Comparison of ENCODE assay signal across 1 cellular context in the genomic region with DNA sequence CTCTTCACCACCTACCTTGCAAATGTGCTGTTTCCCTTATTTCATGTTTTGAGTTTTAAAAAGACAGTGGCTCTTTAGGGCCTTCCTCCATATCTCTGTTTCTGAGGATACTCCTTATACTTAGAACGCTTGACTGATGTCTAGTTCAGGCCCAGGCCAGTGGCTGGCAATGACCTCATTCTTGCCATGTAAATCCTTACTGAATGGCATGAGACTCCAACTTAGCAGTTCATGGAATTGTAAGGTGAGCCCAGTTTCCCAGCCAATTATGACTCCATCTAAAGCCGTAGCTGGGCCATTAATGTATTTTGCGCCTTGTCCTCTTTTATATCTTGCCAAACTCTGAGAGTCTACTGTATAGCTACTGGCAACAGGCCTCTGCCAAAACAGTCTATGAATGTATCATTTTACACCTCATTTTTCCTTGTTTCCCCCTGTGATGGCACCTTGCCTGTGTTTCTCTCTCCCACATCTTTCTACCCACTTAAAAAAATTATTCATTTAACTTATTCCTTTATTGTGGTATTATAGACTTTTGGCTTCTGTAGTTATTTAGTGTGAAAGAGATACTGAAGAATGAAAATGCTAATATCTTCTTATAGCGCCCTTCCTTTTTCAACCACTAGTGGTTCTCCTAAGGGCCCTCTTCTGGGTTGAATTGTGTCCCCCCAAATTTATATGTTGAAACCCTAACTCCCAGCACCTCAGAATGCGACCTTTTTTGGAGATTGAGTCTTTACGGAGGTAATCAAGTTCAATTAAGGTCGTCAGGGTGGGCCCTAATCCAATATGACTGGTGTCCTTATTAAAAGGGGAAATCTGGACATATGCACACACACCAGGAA.
TF ChIP-seq lines count a peak whose summit lies in the region.

No MANE protein-coding gene starts in this region.

TF ChIP-seq in GM23338, 12 proteins besides CTCF, POLR2A, EP300 and RAD21:
- TF ChIP-seq, protein P1, sequence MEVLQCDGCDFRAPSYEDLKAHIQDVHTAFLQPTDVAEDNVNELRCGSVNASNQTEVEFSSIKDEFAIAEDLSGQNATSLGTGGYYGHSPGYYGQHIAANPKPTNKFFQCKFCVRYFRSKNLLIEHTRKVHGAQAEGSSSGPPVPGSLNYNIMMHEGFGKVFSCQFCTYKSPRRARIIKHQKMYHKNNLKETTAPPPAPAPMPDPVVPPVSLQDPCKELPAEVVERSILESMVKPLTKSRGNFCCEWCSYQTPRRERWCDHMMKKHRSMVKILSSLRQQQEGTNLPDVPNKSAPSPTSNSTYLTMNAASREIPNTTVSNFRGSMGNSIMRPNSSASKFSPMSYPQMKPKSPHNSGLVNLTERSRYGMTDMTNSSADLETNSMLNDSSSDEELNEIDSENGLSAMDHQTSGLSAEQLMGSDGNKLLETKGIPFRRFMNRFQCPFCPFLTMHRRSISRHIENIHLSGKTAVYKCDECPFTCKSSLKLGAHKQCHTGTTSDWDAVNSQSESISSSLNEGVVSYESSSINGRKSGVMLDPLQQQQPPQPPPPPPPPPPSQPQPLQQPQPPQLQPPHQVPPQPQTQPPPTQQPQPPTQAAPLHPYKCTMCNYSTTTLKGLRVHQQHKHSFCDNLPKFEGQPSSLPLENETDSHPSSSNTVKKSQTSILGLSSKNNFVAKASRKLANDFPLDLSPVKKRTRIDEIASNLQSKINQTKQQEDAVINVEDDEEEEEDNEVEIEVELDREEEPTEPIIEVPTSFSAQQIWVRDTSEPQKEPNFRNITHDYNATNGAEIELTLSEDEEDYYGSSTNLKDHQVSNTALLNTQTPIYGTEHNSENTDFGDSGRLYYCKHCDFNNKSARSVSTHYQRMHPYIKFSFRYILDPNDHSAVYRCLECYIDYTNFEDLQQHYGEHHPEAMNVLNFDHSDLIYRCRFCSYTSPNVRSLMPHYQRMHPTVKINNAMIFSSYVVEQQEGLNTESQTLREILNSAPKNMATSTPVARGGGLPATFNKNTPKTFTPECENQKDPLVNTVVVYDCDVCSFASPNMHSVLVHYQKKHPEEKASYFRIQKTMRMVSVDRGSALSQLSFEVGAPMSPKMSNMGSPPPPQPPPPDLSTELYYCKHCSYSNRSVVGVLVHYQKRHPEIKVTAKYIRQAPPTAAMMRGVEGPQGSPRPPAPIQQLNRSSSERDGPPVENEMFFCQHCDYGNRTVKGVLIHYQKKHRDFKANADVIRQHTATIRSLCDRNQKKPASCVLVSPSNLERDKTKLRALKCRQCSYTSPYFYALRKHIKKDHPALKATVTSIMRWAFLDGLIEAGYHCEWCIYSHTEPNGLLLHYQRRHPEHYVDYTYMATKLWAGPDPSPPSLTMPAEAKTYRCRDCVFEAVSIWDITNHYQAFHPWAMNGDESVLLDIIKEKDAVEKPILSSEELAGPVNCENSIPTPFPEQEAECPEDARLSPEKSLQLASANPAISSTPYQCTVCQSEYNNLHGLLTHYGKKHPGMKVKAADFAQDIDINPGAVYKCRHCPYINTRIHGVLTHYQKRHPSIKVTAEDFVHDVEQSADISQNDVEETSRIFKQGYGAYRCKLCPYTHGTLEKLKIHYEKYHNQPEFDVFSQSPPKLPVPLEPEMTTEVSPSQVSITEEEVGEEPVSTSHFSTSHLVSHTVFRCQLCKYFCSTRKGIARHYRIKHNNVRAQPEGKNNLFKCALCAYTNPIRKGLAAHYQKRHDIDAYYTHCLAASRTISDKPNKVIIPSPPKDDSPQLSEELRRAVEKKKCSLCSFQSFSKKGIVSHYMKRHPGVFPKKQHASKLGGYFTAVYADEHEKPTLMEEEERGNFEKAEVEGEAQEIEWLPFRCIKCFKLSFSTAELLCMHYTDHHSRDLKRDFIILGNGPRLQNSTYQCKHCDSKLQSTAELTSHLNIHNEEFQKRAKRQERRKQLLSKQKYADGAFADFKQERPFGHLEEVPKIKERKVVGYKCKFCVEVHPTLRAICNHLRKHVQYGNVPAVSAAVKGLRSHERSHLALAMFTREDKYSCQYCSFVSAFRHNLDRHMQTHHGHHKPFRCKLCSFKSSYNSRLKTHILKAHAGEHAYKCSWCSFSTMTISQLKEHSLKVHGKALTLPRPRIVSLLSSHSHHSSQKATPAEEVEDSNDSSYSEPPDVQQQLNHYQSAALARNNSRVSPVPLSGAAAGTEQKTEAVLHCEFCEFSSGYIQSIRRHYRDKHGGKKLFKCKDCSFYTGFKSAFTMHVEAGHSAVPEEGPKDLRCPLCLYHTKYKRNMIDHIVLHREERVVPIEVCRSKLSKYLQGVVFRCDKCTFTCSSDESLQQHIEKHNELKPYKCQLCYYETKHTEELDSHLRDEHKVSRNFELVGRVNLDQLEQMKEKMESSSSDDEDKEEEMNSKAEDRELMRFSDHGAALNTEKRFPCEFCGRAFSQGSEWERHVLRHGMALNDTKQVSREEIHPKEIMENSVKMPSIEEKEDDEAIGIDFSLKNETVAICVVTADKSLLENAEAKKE (CRISPR knock-in tag; IDR thresholded peaks at IDR 0.05): no peak
- TF ChIP-seq STAT1 (IDR thresholded peaks at IDR 0.05; ENCODE audit: unreplicated experiment) (no peak), ZNF114 (CRISPR knock-in tag; IDR thresholded peaks at IDR 0.05) (no peak), NANOG (IDR thresholded peaks at IDR 0.05; ENCODE audit: borderline replicate concordance) (no peak), CREB1 (CRISPR knock-in tag; IDR thresholded peaks at IDR 0.05; ENCODE audit: low read depth) (no peak), EZH2phosphoT487 (IDR thresholded peaks at IDR 0.05; ENCODE audit: unreplicated experiment) (no peak), POLR2AphosphoS5 (IDR thresholded peaks at IDR 0.05; ENCODE audit: low read depth) (no peak), JUNB (IDR thresholded peaks at IDR 0.05; ENCODE audit: unreplicated experiment) (no peak), ZNF331 (CRISPR knock-in tag; IDR thresholded peaks at IDR 0.05; ENCODE audit: low read depth) (no peak), EZH2 (IDR thresholded peaks at IDR 0.05; ENCODE audit: low read depth, unreplicated experiment) (no peak)
- TF ChIP-seq, protein P2, sequence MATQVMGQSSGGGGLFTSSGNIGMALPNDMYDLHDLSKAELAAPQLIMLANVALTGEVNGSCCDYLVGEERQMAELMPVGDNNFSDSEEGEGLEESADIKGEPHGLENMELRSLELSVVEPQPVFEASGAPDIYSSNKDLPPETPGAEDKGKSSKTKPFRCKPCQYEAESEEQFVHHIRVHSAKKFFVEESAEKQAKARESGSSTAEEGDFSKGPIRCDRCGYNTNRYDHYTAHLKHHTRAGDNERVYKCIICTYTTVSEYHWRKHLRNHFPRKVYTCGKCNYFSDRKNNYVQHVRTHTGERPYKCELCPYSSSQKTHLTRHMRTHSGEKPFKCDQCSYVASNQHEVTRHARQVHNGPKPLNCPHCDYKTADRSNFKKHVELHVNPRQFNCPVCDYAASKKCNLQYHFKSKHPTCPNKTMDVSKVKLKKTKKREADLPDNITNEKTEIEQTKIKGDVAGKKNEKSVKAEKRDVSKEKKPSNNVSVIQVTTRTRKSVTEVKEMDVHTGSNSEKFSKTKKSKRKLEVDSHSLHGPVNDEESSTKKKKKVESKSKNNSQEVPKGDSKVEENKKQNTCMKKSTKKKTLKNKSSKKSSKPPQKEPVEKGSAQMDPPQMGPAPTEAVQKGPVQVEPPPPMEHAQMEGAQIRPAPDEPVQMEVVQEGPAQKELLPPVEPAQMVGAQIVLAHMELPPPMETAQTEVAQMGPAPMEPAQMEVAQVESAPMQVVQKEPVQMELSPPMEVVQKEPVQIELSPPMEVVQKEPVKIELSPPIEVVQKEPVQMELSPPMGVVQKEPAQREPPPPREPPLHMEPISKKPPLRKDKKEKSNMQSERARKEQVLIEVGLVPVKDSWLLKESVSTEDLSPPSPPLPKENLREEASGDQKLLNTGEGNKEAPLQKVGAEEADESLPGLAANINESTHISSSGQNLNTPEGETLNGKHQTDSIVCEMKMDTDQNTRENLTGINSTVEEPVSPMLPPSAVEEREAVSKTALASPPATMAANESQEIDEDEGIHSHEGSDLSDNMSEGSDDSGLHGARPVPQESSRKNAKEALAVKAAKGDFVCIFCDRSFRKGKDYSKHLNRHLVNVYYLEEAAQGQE (IDR thresholded peaks at IDR 0.05; ENCODE audit: unreplicated experiment): no peak
- TF ChIP-seq, protein P3, sequence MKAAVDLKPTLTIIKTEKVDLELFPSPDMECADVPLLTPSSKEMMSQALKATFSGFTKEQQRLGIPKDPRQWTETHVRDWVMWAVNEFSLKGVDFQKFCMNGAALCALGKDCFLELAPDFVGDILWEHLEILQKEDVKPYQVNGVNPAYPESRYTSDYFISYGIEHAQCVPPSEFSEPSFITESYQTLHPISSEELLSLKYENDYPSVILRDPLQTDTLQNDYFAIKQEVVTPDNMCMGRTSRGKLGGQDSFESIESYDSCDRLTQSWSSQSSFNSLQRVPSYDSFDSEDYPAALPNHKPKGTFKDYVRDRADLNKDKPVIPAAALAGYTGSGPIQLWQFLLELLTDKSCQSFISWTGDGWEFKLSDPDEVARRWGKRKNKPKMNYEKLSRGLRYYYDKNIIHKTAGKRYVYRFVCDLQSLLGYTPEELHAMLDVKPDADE (IDR thresholded peaks at IDR 0.05): no peak
